ENCODE assay signal across 25 cellular contexts in the genomic region with DNA sequence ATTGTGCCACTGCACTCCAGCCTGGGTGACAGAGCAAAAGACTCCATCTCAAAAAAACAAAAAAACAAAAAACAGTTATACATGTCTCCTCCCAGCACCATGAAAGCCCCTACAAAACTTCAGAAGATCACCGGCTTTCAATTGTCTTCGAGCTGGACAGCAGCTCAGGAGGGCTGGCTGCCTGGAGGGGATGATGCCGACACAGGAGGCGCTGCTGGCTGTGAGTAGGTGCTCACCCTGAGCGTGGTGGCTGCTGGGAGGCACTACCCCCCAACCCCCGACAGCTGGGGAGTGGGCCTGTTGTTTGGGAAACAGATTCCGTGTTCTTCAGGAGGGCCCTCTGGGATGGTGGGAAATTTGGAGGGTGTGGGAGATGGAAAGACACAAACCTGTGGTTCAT. TPM values are rescaled to one million over a fixed set of nuclear protein-coding genes. Genes with fewer than 3 reads are reported as not detected.
"Had no signal": no experiment of that assay in that cellular context is flagged by ENCODE, and none has a peak within 500 bp of the region (broad histone marks: within the 10 kb centered on the region; RNA-seq: fewer than 3 reads in every experiment).

No MANE protein-coding gene starts in this region.

- H3K27ac ChIP-seq: adrenal gland, SK-N-MC had no signal

- DNase-seq: activated CD4-positive, alpha-beta T cell treated with anti-CD3 and anti-CD28 coated beads for 4 hours; activated CD4-positive, alpha-beta T cell treated with anti-CD3 and anti-CD28 coated beads, Interleukin-2, amount 50 U/mL, for 48 hours; activated CD8-positive, alpha-beta memory T cell treated with anti-CD3 and anti-CD28 coated beads for 24 hours; activated naive CD4-positive, alpha-beta T cell treated with anti-CD3 and anti-CD28 coated beads, Interleukin-2, amount 50 U/mL, for 16 hours; activated naive CD8-positive, alpha-beta T cell treated with anti-CD3 and anti-CD28 coated beads, Interleukin-2, amount 10 ng/mL, durations not matched to agents 7 days and 5 days; activated T-cell treated with anti-CD3 and anti-CD28 coated beads, Interleukin-2, amount 50 U/mL, for 72 hours; adrenal gland; anterior cingulate cortex; cerebellar nuclear complex; MG63; MV-4-11; NCI-H1092 treated with DMSO at 0.1 percent for 48 hours; NCI-H1417 treated with DMSO at 0.1 percent for 48 hours; NCI-H1694; NCI-H2029; NCI-H2107; NCI-H2171 treated with DMSO at 0.1 percent for 48 hours; NCI-H226; NCI-H526 treated with DMSO at 0.1 percent for 48 hours; SIG-M5; SW 1271 had no signal

- H3K27ac Mint-ChIP-seq: activated naive CD8-positive, alpha-beta T cell treated with anti-CD3 and anti-CD28 coated beads, Interleukin-2, amount 10 ng/mL, durations not matched to agents 7 days and 5 days; activated T-cell treated with anti-CD3 and anti-CD28 coated beads, Interleukin-2, amount 50 U/mL, for 72 hours; T-helper 2 cell treated with Interferon-gamma antibody and Interleukin-4, amounts not matched to agents 5 μg/mL and 100 μg/mL, for 36 hours had no signal

- H3K9me3 ChIP-seq: adrenal gland, MG63 had no signal

- ATAC-seq: activated CD4-positive, CD25-positive, alpha-beta regulatory T cell treated with anti-CD3 and anti-CD28 coated beads, Interleukin-2, amount 50 U/mL, for 24 hours; activated T-cell treated with anti-CD3 and anti-CD28 coated beads, Interleukin-2, amount 50 U/mL, for 72 hours had no signal

- H3K27me3 Mint-ChIP-seq: activated naive CD8-positive, alpha-beta T cell treated with anti-CD3 and anti-CD28 coated beads, Interleukin-2, amount 10 ng/mL, durations not matched to agents 7 days and 5 days had no signal

- H3K4me3 ChIP-seq: adrenal gland, MG63, SK-N-MC had no signal

- H3K27me3 ChIP-seq: adrenal gland, MG63 had no signal

- H3K4me1 ChIP-seq: adrenal gland had no signal

- H3K36me3 Mint-ChIP-seq: activated naive CD8-positive, alpha-beta T cell treated with anti-CD3 and anti-CD28 coated beads, Interleukin-2, amount 10 ng/mL, durations not matched to agents 7 days and 5 days had no signal

- H3K9me3 Mint-ChIP-seq: activated naive CD8-positive, alpha-beta T cell treated with anti-CD3 and anti-CD28 coated beads, Interleukin-2, amount 10 ng/mL, durations not matched to agents 7 days and 5 days; activated T-cell treated with anti-CD3 and anti-CD28 coated beads, Interleukin-2, amount 50 U/mL, for 72 hours; T-helper 2 cell treated with Interferon-gamma antibody and Interleukin-4, amounts not matched to agents 5 μg/mL and 100 μg/mL, for 36 hours had no signal

- H3K36me3 ChIP-seq: adrenal gland, MG63 had no signal

- H3K4me3 Mint-ChIP-seq: activated naive CD8-positive, alpha-beta T cell treated with anti-CD3 and anti-CD28 coated beads, Interleukin-2, amount 10 ng/mL, durations not matched to agents 7 days and 5 days; activated T-cell treated with anti-CD3 and anti-CD28 coated beads, Interleukin-2, amount 50 U/mL, for 72 hours; T-helper 2 cell treated with Interferon-gamma antibody and Interleukin-4, amounts not matched to agents 5 μg/mL and 100 μg/mL, for 36 hours had no signal

RNA-seq across cellular contexts. Expression of a gene that starts 54.6 kb away (rescaled TPM):
- total RNA-seq: NCI-H460 had no signal
